ENCODE assay signal across 10 cellular contexts in the genomic region with DNA sequence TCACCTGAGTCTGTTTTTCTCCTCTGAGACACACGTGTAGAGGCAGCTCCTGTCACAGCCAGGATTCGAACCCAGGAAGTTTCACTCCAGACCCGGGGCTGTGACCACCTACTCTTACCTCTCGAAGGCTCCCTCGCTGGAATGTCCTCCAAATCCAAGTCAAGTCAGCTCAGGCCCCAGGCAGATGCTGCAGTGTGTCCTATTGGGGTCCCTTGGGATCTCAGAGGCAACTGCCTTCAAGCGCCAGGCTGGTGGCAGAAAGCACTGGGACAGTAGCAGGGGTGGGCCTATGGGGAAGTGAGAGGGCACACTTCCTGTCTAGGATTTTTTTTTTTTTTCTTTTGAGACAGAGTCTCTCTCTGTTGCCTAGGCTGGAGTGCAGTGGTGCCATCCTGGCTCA. TPM values are rescaled to one million over a fixed set of nuclear protein-coding genes. Genes with fewer than 3 reads are reported as not detected.
A peak's percentile ranks its signal among the peaks of the same experiment; 100 is the strongest.
DNase-seq lines count a peak whose midpoint lies in the region; ATAC-seq, FAIRE-seq and TF ChIP-seq lines count a peak whose summit lies in the region.
"Had no signal": no experiment of that assay in that cellular context is flagged by ENCODE, and none has a peak within 500 bp of the region (broad histone marks: within the 10 kb centered on the region; RNA-seq: fewer than 3 reads in every experiment).

No MANE protein-coding gene starts in this region.

- no peak for TF ChIP-seq POLR2A in IMR-90 (IDR thresholded peaks at IDR 0.05; ENCODE audit: low read depth, low read length)
- no peak for TF ChIP-seq POLR2A in GM12878 (IDR thresholded peaks at IDR 0.05; ENCODE audit: low read depth, low read length)

- peaks cover 14% of the 10 kb centered on the region for H3K9me1 ChIP-seq in IMR-90 (ENCODE audit: insufficient read depth, low read length)

- H3K23ac ChIP-seq in IMR-90 (ENCODE audit: low read depth, low read length), result peak overlapping the region; percentile 48; the same call in 1 of the 2 replicates

- no peak for FAIRE-seq in GM12878 (lab: Jason Lieb, UNC)
- FAIRE-seq: pancreas had no signal

- no peak for TF ChIP-seq CTCF in GM12864 (IDR thresholded peaks at IDR 0.05; ENCODE audit: low read depth, low read length, missing control alignments)
- TF ChIP-seq CTCF in IMR-90 (conservative IDR thresholded peaks at IDR 0.05; ENCODE audit: low read depth, low read length), result no peak
- TF ChIP-seq CTCF in GM12878 (IDR thresholded peaks at IDR 0.05 in 2 of 3, conservative IDR thresholded peaks at IDR 0.05 in 1 of 3; ENCODE audit: control insufficient read depth in 2 of 3, extremely low read depth in 1 of 3, insufficient read depth in 1 of 3, low read depth in 3 of 3, low read length in 3 of 3), result no peak
- no peak for TF ChIP-seq CTCF in osteoblast (IDR thresholded peaks at IDR 0.05; ENCODE audit: extremely low read depth, low read depth, low read length)

- H2BK15ac ChIP-seq in IMR-90 (ENCODE audit: low read depth, low read length), result peak overlapping the region; percentile 78; the same call in 1 of the 3 replicates

- DNase-seq in GM12864 (ENCODE audit: low read depth), result no peak
- DNase-seq in IMR-90, result no peak
- DNase-seq in GM12878 (ENCODE audit: low read depth, low spot score), result no peak
- no peak for DNase-seq in osteoblast (ENCODE audit: insufficient read length, low spot score, missing footprints)
- no peak for DNase-seq in SW 1271 (lab: John Stamatoyannopoulos, UW)
- no peak for DNase-seq in midbrain (lab: John Stamatoyannopoulos, UW)
- no peak for DNase-seq in NCI-H1694 treated with DMSO at 0.1 percent for 48 hours (lab: John Stamatoyannopoulos, UW)
- DNase-seq in HEK293T (ENCODE audit: extremely low spot score), result no peak

- WGBS in IMR-90 (ENCODE audit: extremely low coverage in 2 of 2, insufficient read length in 1 of 2), 2 experiments, result no CpG with 5 or more reads among the region's 6 CpGs
- 0% methylated on average over 6 of the region's 6 CpGs for WGBS in GM12878 (ENCODE audit: insufficient coverage, insufficient replicate concordance, low lambda C conversion rate, missing lambda C conversion rate)

- H4K91ac ChIP-seq in IMR-90 (ENCODE audit: insufficient read depth, low read depth, low read length), result peak overlapping the region; percentile 36

- peak overlapping the region; percentile 21 for H2AK9ac ChIP-seq in IMR-90 (replicated peaks; ENCODE audit: low read depth, low read length, poor library complexity)

- H3K4me3 ChIP-seq in GM12864 (ENCODE audit: low read depth, low read length), result peak overlapping the region; percentile 54
- no peak overlapping the region for H3K4me3 ChIP-seq in IMR-90 (ENCODE audit: insufficient read depth, low read depth, low read length)
- no peak overlapping the region for H3K4me3 ChIP-seq in GM12878
- H3K4me3 ChIP-seq in osteoblast (ENCODE audit: insufficient read depth, low read length), result no peak overlapping the region

- H3K27ac ChIP-seq in IMR-90 (ENCODE audit: insufficient read depth, low read length), result peak overlapping the region; percentile 13; the same call in 1 of the 2 replicates
- peak overlapping the region; percentile 55; the same call in 1 of the 2 replicates for H3K27ac ChIP-seq in GM12878 (ENCODE audit: control insufficient read depth, insufficient read depth)
- peak overlapping the region; percentile 24 for H3K27ac ChIP-seq in osteoblast (ENCODE audit: low read depth, low read length)
- H3K27ac ChIP-seq: cardiac muscle cell, pancreas had no signal

- peak overlapping the region; percentile 59 for H2AK5ac ChIP-seq in IMR-90 (ENCODE audit: low read depth, low read length)

- no peak overlapping the region; the same call in 1 of the 2 replicates for H3K14ac ChIP-seq in IMR-90 (replicated peaks; ENCODE audit: low read depth, low read length)

- H4K5ac ChIP-seq in IMR-90 (ENCODE audit: low read depth, low read length), result peak overlapping the region; percentile 74; the same call in 1 of the 2 replicates

- peaks cover 7% of the 10 kb centered on the region; the same call in 1 of the 2 replicates for H4K20me1 ChIP-seq in IMR-90 (ENCODE audit: insufficient read depth, low read length)
- H4K20me1 ChIP-seq in GM12878 (ENCODE audit: control insufficient read depth, insufficient read depth), result no peaks in the 10 kb centered on the region
- no peaks in the 10 kb centered on the region for H4K20me1 ChIP-seq in osteoblast (ENCODE audit: insufficient read depth, low read length)

- H3K4me1 ChIP-seq in IMR-90 (ENCODE audit: control insufficient read depth, insufficient read depth, low read length), result peaks cover 27% of the 10 kb centered on the region
- H3K4me1 ChIP-seq in GM12878 (ENCODE audit: control insufficient read depth, insufficient read depth, low read length), result peaks cover 31% of the 10 kb centered on the region
- peaks cover 47% of the 10 kb centered on the region for H3K4me1 ChIP-seq in osteoblast (ENCODE audit: insufficient read depth, low read length)

- dilution Hi-C loops in IMR-90 (cut with HindIII; ENCODE audit: low sequenced_read_pairs, unreplicated experiment), result no loop called here

- H3K79me2 ChIP-seq in GM12878 (ENCODE audit: control insufficient read depth, insufficient read depth, low read length) (peaks cover 28% of the 10 kb centered on the region), osteoblast (ENCODE audit: insufficient read depth, low read length) (peaks cover 17% of the 10 kb centered on the region)

- ATAC-seq in IMR-90 (ENCODE audit: low read depth), result no peak
- peak; percentile 59 for ATAC-seq in GM12878

- H3K27me3 ChIP-seq in IMR-90 (ENCODE audit: control insufficient read depth, insufficient read depth, low read length), result no peaks in the 10 kb centered on the region
- no peaks in the 10 kb centered on the region for H3K27me3 ChIP-seq in GM12878 (replicated peaks in 1 of 2; ENCODE audit: control insufficient read depth in 2 of 2, insufficient read depth in 2 of 2, low read length in 1 of 2)
- no peaks in the 10 kb centered on the region for H3K27me3 ChIP-seq in osteoblast (ENCODE audit: insufficient read depth, low read length)
- H3K27me3 ChIP-seq: cardiac muscle cell, pancreas had no signal

- TF ChIP-seq RAD21 in IMR-90 (IDR thresholded peaks at IDR 0.05; ENCODE audit: low read length) (no peak), GM12878 (IDR thresholded peaks at IDR 0.05; ENCODE audit: insufficient read depth, low read depth, low read length) (no peak)

- peak overlapping the region; percentile 3 for H2BK5ac ChIP-seq in IMR-90 (ENCODE audit: low read depth, low read length, poor library complexity, severe bottlenecking)

- H3K9ac ChIP-seq in IMR-90 (ENCODE audit: low read depth, low read length) (no peak overlapping the region), GM12878 (ENCODE audit: control insufficient read depth, insufficient read depth, low read length) (peak overlapping the region; percentile 32; the same call in 1 of the 2 replicates)

- no peak overlapping the region for H2AFZ ChIP-seq in IMR-90 (replicated peaks; ENCODE audit: low read length, poor library complexity)
- no peak overlapping the region for H2AFZ ChIP-seq in GM12878 (ENCODE audit: control insufficient read depth, low read depth, low read length)
- H2AFZ ChIP-seq in osteoblast (ENCODE audit: low read length), result no peak overlapping the region

- H3K4me2 ChIP-seq in IMR-90 (ENCODE audit: low read depth, low read length) (no peak overlapping the region), GM12878 (ENCODE audit: control insufficient read depth, insufficient read depth) (peak overlapping the region; percentile 91), osteoblast (ENCODE audit: insufficient read depth, low read length) (no peak overlapping the region)

- H3K79me1 ChIP-seq in IMR-90 (ENCODE audit: low read depth in 1 of 2, low read length in 2 of 2), result peaks cover 4 to 34% of the 10 kb centered on the region in 2 experiments

- H4K8ac ChIP-seq in IMR-90 (ENCODE audit: low read depth in 2 of 2, low read length in 2 of 2), result peak overlapping the region; percentile 18 to 80; a peak in 2 of 4 replicates

- RAD21 ChIA-PET in GM12878 (lab: Charles Lee; ENCODE audit: unreplicated experiment), result interaction anchor here (0.8 to 8.2 kb wide), 22 partner anchors 13 to 521 kb away, joined by 3 to 92 read pairs (median 5); a partner anchor contains a TSS

- H3K56ac ChIP-seq in IMR-90 (ENCODE audit: extremely low read depth, insufficient read depth, low read length), result no peak overlapping the region

- H3K4ac ChIP-seq in IMR-90 (ENCODE audit: low read depth, low read length), result peak overlapping the region; percentile 71

- in situ Hi-C loops in IMR-90 (cut with MboI; ENCODE audit: low sequenced_read_pairs), result no loop called here
- in situ Hi-C loops in GM12878 (cut with MboI), result loop anchor here (5.0 kb wide), 1 partner anchor 325 kb away; no protein-coding TSS in a partner anchor

- peak overlapping the region; percentile 3; the same call in 1 of the 2 replicates for H2BK20ac ChIP-seq in IMR-90 (ENCODE audit: low read depth, low read length)

- peak overlapping the region; percentile 39 for H2BK120ac ChIP-seq in IMR-90 (ENCODE audit: low read depth, low read length)

- SMC1A ChIA-PET in GM12878 (lab: Charles Lee; ENCODE audit: uncharacterized antibody, unreplicated experiment), result interaction anchor here (0.8 to 5.8 kb wide), 7 partner anchors 12 to 182 kb away, joined by 3 to 37 read pairs (median 5); a partner anchor contains a TSS

- CTCF ChIA-PET in IMR-90 (lab: Yijun Ruan, JAX) (interaction anchor here (1.1 kb wide), 1 partner anchor 183 kb away, joined by 3 read pairs; no protein-coding TSS in a partner anchor), GM12878 (lab: Yijun Ruan, JAX) (interaction anchor here (0.6 to 9.9 kb wide), 11 partner anchors 14 to 257 kb away, joined by 3 to 91 read pairs (median 4); a partner anchor contains a TSS), HEK293T (lab: Yijun Ruan, JAX) (interaction anchor here (1.4 kb wide), 1 partner anchor 273 kb away, joined by 3 read pairs; no protein-coding TSS in a partner anchor)

- H3K36me3 ChIP-seq in IMR-90 (ENCODE audit: control insufficient read depth, insufficient read depth, low read length), result peaks cover 6% of the 10 kb centered on the region; the same call in 1 of the 2 replicates
- H3K36me3 ChIP-seq in GM12878 (ENCODE audit: control insufficient read depth in 2 of 2, insufficient read depth in 2 of 2, low read length in 1 of 2), result peaks cover 0 to 1% of the 10 kb centered on the region in 2 experiments; a peak in 2 of 4 replicates
- H3K36me3 ChIP-seq in osteoblast (ENCODE audit: insufficient read depth, low read length), result peaks cover 4% of the 10 kb centered on the region
- H3K36me3 ChIP-seq: pancreas had no signal

- POLR2A ChIA-PET in IMR-90 (lab: Charles Lee; ENCODE audit: unreplicated experiment), result no interaction called here
- POLR2A ChIA-PET in GM12878 (lab: Charles Lee), result interaction anchor here (0.6 to 6.9 kb wide), 9 partner anchors 13 to 372 kb away, joined by 3 to 166 read pairs (median 4); a partner anchor contains a TSS
- POLR2A ChIA-PET in HEK293T (lab: Yijun Ruan, JAX), result interaction anchor here (1.0 to 1.8 kb wide), 2 partner anchors 20 to 25 kb away, joined by 8 read pairs; no protein-coding TSS in a partner anchor

- TF ChIP-seq EP300 in GM12878 (IDR thresholded peaks at IDR 0.05; ENCODE audit: borderline replicate concordance in 1 of 2, control insufficient read depth in 1 of 2, low read depth in 2 of 2, low read length in 2 of 2), result no peak

- no peaks in the 10 kb centered on the region for H3K9me3 ChIP-seq in IMR-90 (ENCODE audit: control insufficient read depth, insufficient read depth, low read length)
- no peaks in the 10 kb centered on the region for H3K9me3 ChIP-seq in GM12878 (replicated peaks; ENCODE audit: control insufficient read depth, insufficient read depth, low read length)
- H3K9me3 ChIP-seq in osteoblast (ENCODE audit: low read depth, low read length), result no peaks in the 10 kb centered on the region
- H3K9me3 ChIP-seq: pancreas had no signal

- BruUV-seq in IMR-90 (replicated peaks; lab: Mats Ljungman, UMichigan) (no TSS peak), GM12878 (replicated peaks; lab: Mats Ljungman, UMichigan) (no TSS peak)

- no peak overlapping the region for H3K18ac ChIP-seq in IMR-90 (ENCODE audit: low read depth, low read length)

- intact Hi-C loops in IMR-90 (cut with micrococcal nuclease), result loop anchor here (5.0 to 10.0 kb wide), 3 partner anchors 80 to 303 kb away; a partner anchor contains a TSS
- intact Hi-C loops in GM12878 (cut with micrococcal nuclease; ENCODE audit: unreplicated experiment), result loop anchor here (2.0 to 5.0 kb wide), 4 partner anchors 35 to 413 kb away; a partner anchor contains a TSS

RNA-seq across cellular contexts. Expression of a gene that starts 0.8 kb away (rescaled TPM):
- total RNA-seq in IMR-90 (2012; rRNA removed) (11.9 and 12.5 TPM in 2 replicates), GM12878 (2014; rRNA removed) (48.3 and 57.4 TPM in 2 replicates), GM12878 (2014; rRNA removed; fragmentation: Illumina TruSeq; extraction: Trizol) (20.7 and 23.7 TPM in 2 replicates), GM12878 (2021) (56.1 and 64.1 TPM in 2 replicates), osteoblast (29.5 and 33.7 TPM in 2 replicates)
- polyA plus RNA-seq in IMR-90 (2012; rRNA removed) (32.9 and 42.2 TPM in 2 replicates), GM12878 (2011; rRNA removed) (6.9 and 16.4 TPM in 2 replicates), GM12878 (2014; fragmentation: Illumina TruSeq; extraction: Trizol) (3.0 and 13.5 TPM in 2 replicates), GM12878 (2014; fragmentation: Nextera tagmentation; extraction: Ambion mirVana) (1 to 10 TPM; 4.2 to 6.6 TPM), GM12878 (2014; rRNA removed) (63.2 and 68.1 TPM in 2 replicates), GM12878 (2016; fragmentation: Nextera tagmentation; extraction: Ambion mirVana) (10 to 100 TPM; 46.7 to 49.9 TPM)
- 18.6 and 48.3 TPM in 2 replicates for polyA plus RNA-seq in IMR-90 (2012; cell fraction: cytosol; rRNA removed)
- 25.4 and 59.2 TPM in 2 replicates for polyA plus RNA-seq in IMR-90 (2012; cell fraction: nucleus; rRNA removed; ENCODE audit: low replicate concordance)
- total RNA-seq in GM12878 (2013; cell fraction: nucleolus; rRNA removed), result 98.4 and 112 TPM in 2 replicates
- 11.8 TPM for polyA plus RNA-seq in GM12878 (2011; ENCODE audit: low read depth)
- polyA plus RNA-seq in GM12878 (2011; cell fraction: cytosol; rRNA removed), result 38.1 and 52.2 TPM in 2 replicates
- 59.2 and 59.5 TPM in 2 replicates for polyA plus RNA-seq in GM12878 (2011; cell fraction: nucleus; rRNA removed)
- 40.4 and 47.8 TPM in 2 replicates for polyA plus RNA-seq in GM12878 (2012)
- 23.9 and 54.0 TPM in 2 replicates for polyA minus RNA-seq in GM12878 (2011; rRNA and poly(A)+ RNA removed)
- 25.1 and 31.3 TPM in 2 replicates for polyA minus RNA-seq in GM12878 (2011; cell fraction: cytosol; rRNA and poly(A)+ RNA removed)
- 27.2 and 51.5 TPM in 2 replicates for polyA minus RNA-seq in GM12878 (2011; cell fraction: nucleus; rRNA and poly(A)+ RNA removed)

RNA-seq across cellular contexts. Expression of a gene that starts 13.0 kb away (rescaled TPM):
- total RNA-seq in IMR-90 (2012; rRNA removed), result 0.28 and 0.36 TPM in 2 replicates
- 2.7 and 3.6 TPM in 2 replicates for polyA plus RNA-seq in IMR-90 (2012; rRNA removed)
- polyA plus RNA-seq in IMR-90 (2012; cell fraction: cytosol; rRNA removed), result 2.5 and 3.4 TPM in 2 replicates
- polyA plus RNA-seq in IMR-90 (2012; cell fraction: nucleus; rRNA removed; ENCODE audit: low replicate concordance), result 22.0 and 36.8 TPM in 2 replicates
- total RNA-seq in GM12878 (2013; cell fraction: nucleolus; rRNA removed), result 1.9 and 2.0 TPM in 2 replicates
- total RNA-seq in GM12878 (2014; rRNA removed), result 0.40 TPM in 1 of 2 replicates, not detected in the other
- 0.14 and 0.22 TPM in 2 replicates for total RNA-seq in GM12878 (2014; rRNA removed; fragmentation: Illumina TruSeq; extraction: Trizol)
- total RNA-seq in GM12878 (2021), result 0.32 and 0.64 TPM in 2 replicates
- polyA plus RNA-seq in GM12878 (2011; ENCODE audit: low read depth), result 0.41 TPM
- polyA plus RNA-seq in GM12878 (2011; rRNA removed), result 0.12 and 0.50 TPM in 2 replicates
- 0.34 and 0.52 TPM in 2 replicates for polyA plus RNA-seq in GM12878 (2011; cell fraction: cytosol; rRNA removed)
- 2.2 and 3.0 TPM in 2 replicates for polyA plus RNA-seq in GM12878 (2011; cell fraction: nucleus; rRNA removed)
- 0.60 and 1.1 TPM in 2 replicates for polyA plus RNA-seq in GM12878 (2012)
- 0.04 TPM in 1 of 2 replicates, not detected in the other for polyA plus RNA-seq in GM12878 (2014; fragmentation: Illumina TruSeq; extraction: Trizol)
- polyA plus RNA-seq in GM12878 (2014; fragmentation: Nextera tagmentation; extraction: Ambion mirVana), result not detected
- 0.55 and 0.67 TPM in 2 replicates for polyA plus RNA-seq in GM12878 (2014; rRNA removed)
- polyA plus RNA-seq in GM12878 (2016; fragmentation: Nextera tagmentation; extraction: Ambion mirVana), result under 1 TPM; 0.11 to 0.47 TPM
- 0.10 TPM in 1 of 2 replicates, not detected in the other for polyA minus RNA-seq in GM12878 (2011; rRNA and poly(A)+ RNA removed)
- polyA minus RNA-seq in GM12878 (2011; cell fraction: cytosol; rRNA and poly(A)+ RNA removed), result not detected in 2 replicates
- polyA minus RNA-seq in GM12878 (2011; cell fraction: nucleus; rRNA and poly(A)+ RNA removed), result 0.57 and 0.85 TPM in 2 replicates
- total RNA-seq in osteoblast, result 2.2 and 3.5 TPM in 2 replicates

RNA-seq across cellular contexts. Expression of a gene that starts 18.2 kb away (rescaled TPM):
- total RNA-seq in IMR-90 (2012; rRNA removed) (35.3 and 35.7 TPM in 2 replicates), GM12878 (2014; rRNA removed) (22.6 and 27.0 TPM in 2 replicates), GM12878 (2014; rRNA removed; fragmentation: Illumina TruSeq; extraction: Trizol) (16.0 and 17.6 TPM in 2 replicates), GM12878 (2021) (21.1 and 23.2 TPM in 2 replicates), osteoblast (52.7 and 53.2 TPM in 2 replicates)
- polyA plus RNA-seq in IMR-90 (2012; rRNA removed) (47.6 and 48.6 TPM in 2 replicates), GM12878 (2011; rRNA removed) (13.9 and 24.6 TPM in 2 replicates), GM12878 (2014; fragmentation: Illumina TruSeq; extraction: Trizol) (7.2 and 16.1 TPM in 2 replicates), GM12878 (2014; fragmentation: Nextera tagmentation; extraction: Ambion mirVana) (under 1 TPM; 0.40 to 0.48 TPM), GM12878 (2014; rRNA removed) (24.0 and 24.7 TPM in 2 replicates), GM12878 (2016; fragmentation: Nextera tagmentation; extraction: Ambion mirVana) (10 to 100 TPM; 12.6 to 12.7 TPM)
- 41.6 and 60.0 TPM in 2 replicates for polyA plus RNA-seq in IMR-90 (2012; cell fraction: cytosol; rRNA removed)
- polyA plus RNA-seq in IMR-90 (2012; cell fraction: nucleus; rRNA removed; ENCODE audit: low replicate concordance), result 105 and 190 TPM in 2 replicates
- total RNA-seq in GM12878 (2013; cell fraction: nucleolus; rRNA removed), result 55.6 and 55.9 TPM in 2 replicates
- polyA plus RNA-seq in GM12878 (2011; ENCODE audit: low read depth), result 9.5 TPM
- polyA plus RNA-seq in GM12878 (2011; cell fraction: cytosol; rRNA removed), result 28.4 and 35.1 TPM in 2 replicates
- 55.5 and 94.2 TPM in 2 replicates for polyA plus RNA-seq in GM12878 (2011; cell fraction: nucleus; rRNA removed)
- polyA plus RNA-seq in GM12878 (2012), result 19.0 and 22.5 TPM in 2 replicates
- 20.8 and 26.1 TPM in 2 replicates for polyA minus RNA-seq in GM12878 (2011; rRNA and poly(A)+ RNA removed)
- polyA minus RNA-seq in GM12878 (2011; cell fraction: cytosol; rRNA and poly(A)+ RNA removed), result 4.7 and 8.0 TPM in 2 replicates
- 12.1 and 16.7 TPM in 2 replicates for polyA minus RNA-seq in GM12878 (2011; cell fraction: nucleus; rRNA and poly(A)+ RNA removed)

RNA-seq across cellular contexts. Expression of a gene that starts 20.1 kb away (rescaled TPM):
- 10.8 TPM in 2 replicates for total RNA-seq in IMR-90 (2012; rRNA removed)
- 60.6 and 60.9 TPM in 2 replicates for polyA plus RNA-seq in IMR-90 (2012; rRNA removed)
- polyA plus RNA-seq in IMR-90 (2012; cell fraction: cytosol; rRNA removed), result 40.8 and 52.3 TPM in 2 replicates
- 40.3 and 50.7 TPM in 2 replicates for polyA plus RNA-seq in IMR-90 (2012; cell fraction: nucleus; rRNA removed; ENCODE audit: low replicate concordance)
- total RNA-seq in GM12878 (2013; cell fraction: nucleolus; rRNA removed), result 35.0 and 35.4 TPM in 2 replicates
- 36.3 and 40.3 TPM in 2 replicates for total RNA-seq in GM12878 (2014; rRNA removed)
- total RNA-seq in GM12878 (2014; rRNA removed; fragmentation: Illumina TruSeq; extraction: Trizol), result 30.6 and 31.7 TPM in 2 replicates
- total RNA-seq in GM12878 (2021), result 40.7 and 44.0 TPM in 2 replicates
- 17.4 TPM for polyA plus RNA-seq in GM12878 (2011; ENCODE audit: low read depth)
- polyA plus RNA-seq in GM12878 (2011; rRNA removed), result 25.8 and 49.2 TPM in 2 replicates
- 73.3 and 82.9 TPM in 2 replicates for polyA plus RNA-seq in GM12878 (2011; cell fraction: cytosol; rRNA removed)
- polyA plus RNA-seq in GM12878 (2011; cell fraction: nucleus; rRNA removed), result 54.9 and 64.6 TPM in 2 replicates
- 30.5 and 35.8 TPM in 2 replicates for polyA plus RNA-seq in GM12878 (2012)
- 24.3 and 45.4 TPM in 2 replicates for polyA plus RNA-seq in GM12878 (2014; fragmentation: Illumina TruSeq; extraction: Trizol)
- 10 to 100 TPM; 22.7 to 24.2 TPM for polyA plus RNA-seq in GM12878 (2014; fragmentation: Nextera tagmentation; extraction: Ambion mirVana)
- polyA plus RNA-seq in GM12878 (2014; rRNA removed), result 54.3 and 56.5 TPM in 2 replicates
- 10 to 100 TPM; 76.7 to 77.9 TPM for polyA plus RNA-seq in GM12878 (2016; fragmentation: Nextera tagmentation; extraction: Ambion mirVana)
- 39.4 and 64.4 TPM in 2 replicates for polyA minus RNA-seq in GM12878 (2011; rRNA and poly(A)+ RNA removed)
- 27.0 and 30.2 TPM in 2 replicates for polyA minus RNA-seq in GM12878 (2011; cell fraction: cytosol; rRNA and poly(A)+ RNA removed)
- 38.0 and 63.1 TPM in 2 replicates for polyA minus RNA-seq in GM12878 (2011; cell fraction: nucleus; rRNA and poly(A)+ RNA removed)
- total RNA-seq in osteoblast, result 10.1 and 11.5 TPM in 2 replicates

RNA-seq across cellular contexts. Expression of a gene that starts 40.1 kb away (rescaled TPM):
- 44.8 and 51.4 TPM in 2 replicates for total RNA-seq in IMR-90 (2012; rRNA removed)
- 119 and 126 TPM in 2 replicates for polyA plus RNA-seq in IMR-90 (2012; rRNA removed)
- polyA plus RNA-seq in IMR-90 (2012; cell fraction: cytosol; rRNA removed), result 146 and 387 TPM in 2 replicates
- 158 and 207 TPM in 2 replicates for polyA plus RNA-seq in IMR-90 (2012; cell fraction: nucleus; rRNA removed; ENCODE audit: low replicate concordance)
- total RNA-seq in GM12878 (2013; cell fraction: nucleolus; rRNA removed), result 1.8 and 2.4 TPM in 2 replicates
- 0.87 and 3.1 TPM in 2 replicates for total RNA-seq in GM12878 (2014; rRNA removed)
- total RNA-seq in GM12878 (2014; rRNA removed; fragmentation: Illumina TruSeq; extraction: Trizol), result 0.14 and 1.8 TPM in 2 replicates
- total RNA-seq in GM12878 (2021), result 2.1 and 2.2 TPM in 2 replicates
- 1.8 TPM for polyA plus RNA-seq in GM12878 (2011; ENCODE audit: low read depth)
- 0.98 and 1.8 TPM in 2 replicates for polyA plus RNA-seq in GM12878 (2011; rRNA removed)
- 2.5 and 3.1 TPM in 2 replicates for polyA plus RNA-seq in GM12878 (2011; cell fraction: cytosol; rRNA removed)
- 21.6 and 27.7 TPM in 2 replicates for polyA plus RNA-seq in GM12878 (2011; cell fraction: nucleus; rRNA removed)
- 5.1 and 8.4 TPM in 2 replicates for polyA plus RNA-seq in GM12878 (2012)
- 1.3 and 1.8 TPM in 2 replicates for polyA plus RNA-seq in GM12878 (2014; fragmentation: Illumina TruSeq; extraction: Trizol)
- polyA plus RNA-seq in GM12878 (2014; fragmentation: Nextera tagmentation; extraction: Ambion mirVana), result 1 to 10 TPM in 1 of 2 experiments, under 1 TPM in 1; 0.23 to 1.4 TPM
- polyA plus RNA-seq in GM12878 (2014; rRNA removed), result 2.1 and 4.7 TPM in 2 replicates
- 1 to 10 TPM; 1.4 to 2.2 TPM for polyA plus RNA-seq in GM12878 (2016; fragmentation: Nextera tagmentation; extraction: Ambion mirVana)
- polyA minus RNA-seq in GM12878 (2011; rRNA and poly(A)+ RNA removed), result 0.29 and 0.88 TPM in 2 replicates
- polyA minus RNA-seq in GM12878 (2011; cell fraction: cytosol; rRNA and poly(A)+ RNA removed), result 3.3 and 6.0 TPM in 2 replicates
- 0.24 and 0.67 TPM in 2 replicates for polyA minus RNA-seq in GM12878 (2011; cell fraction: nucleus; rRNA and poly(A)+ RNA removed)
- 100 and 106 TPM in 2 replicates for total RNA-seq in osteoblast
